In genomic region chr2:27807476-27807875, GRCh38 we compare ENCODE assay signal across 8 cellular contexts. TPM values are rescaled to one million over a fixed set of nuclear protein-coding genes. Genes with fewer than 3 reads are reported as not detected.
A peak's percentile ranks its signal among the peaks of the same experiment; 100 is the strongest.
DNase-seq lines count a peak whose midpoint lies in the region; ATAC-seq and TF ChIP-seq lines count a peak whose summit lies in the region.

No MANE protein-coding gene starts in this region.

- H3K79me1 ChIP-seq in neuronal stem cell (ENCODE audit: low read depth, low read length) = no peaks in the 10 kb centered on the region

- CTCF ChIA-PET in activated CD8-positive, alpha-beta T cell treated with anti-CD3 and anti-CD28 coated beads for 36 hours (lab: Charles Lee) = interaction anchor here (1.4 kb wide), 1 partner anchor 104 kb away, joined by 4 read pairs; no protein-coding TSS in a partner anchor
- CTCF ChIA-PET in activated CD8-positive, alpha-beta T cell treated with anti-CD3 and anti-CD28 coated beads, Interleukin-2, amount 10 ng/mL, durations not matched to agents 7 days and 5 days (lab: Charles Lee) = interaction anchor here (0.9 kb wide), 1 partner anchor 10 kb away, joined by 3 read pairs; no protein-coding TSS in a partner anchor

- H3K4me3 Mint-ChIP-seq in activated CD8-positive, alpha-beta T cell treated with anti-CD3 and anti-CD28 coated beads for 36 hours = no peak overlapping the region
- H3K4me3 Mint-ChIP-seq in activated CD8-positive, alpha-beta T cell treated with anti-CD3 and anti-CD28 coated beads, Interleukin-2, amount 10 ng/mL, durations not matched to agents 7 days and 5 days = no peak overlapping the region
- no peak overlapping the region for H3K4me3 Mint-ChIP-seq in activated T-helper 17 cell treated with anti-CD3 and anti-CD28 coated beads, Interleukin-2, amount 50 U/mL, for 72 hours

- H3K4me2 ChIP-seq in neuronal stem cell (ENCODE audit: insufficient read depth, low read length, poor library complexity, severe bottlenecking) = no peak overlapping the region

- no peaks in the 10 kb centered on the region for H3K4me1 ChIP-seq in neuronal stem cell (ENCODE audit: control insufficient read depth in 2 of 2, insufficient read depth in 1 of 2, low read depth in 1 of 2, low read length in 2 of 2)

- no peaks in the 10 kb centered on the region for H3K9me3 ChIP-seq in neuronal stem cell (replicated peaks in 1 of 2; ENCODE audit: control insufficient read depth in 2 of 2, insufficient read depth in 1 of 2, low read depth in 1 of 2, low read length in 2 of 2)

- intact Hi-C loops in activated CD8-positive, alpha-beta T cell treated with anti-CD3 and anti-CD28 coated beads for 36 hours (cut with micrococcal nuclease) = no loop called here

- no peak overlapping the region for H3K23ac ChIP-seq in neuronal stem cell (ENCODE audit: low read depth, low read length, poor library complexity)

- no peak for ATAC-seq in activated CD8-positive, alpha-beta T cell treated with anti-CD3 and anti-CD28 coated beads for 36 hours
- no peak for ATAC-seq in activated CD8-positive, alpha-beta T cell treated with anti-CD3 and anti-CD28 coated beads, Interleukin-2, amount 10 ng/mL, durations not matched to agents 7 days and 5 days
- no peak for ATAC-seq in activated T-helper 17 cell treated with anti-CD3 and anti-CD28 coated beads, Interleukin-2, amount 50 U/mL, for 72 hours (replicated peaks)

- TF ChIP-seq CTCF in activated CD8-positive, alpha-beta T cell treated with anti-CD3 and anti-CD28 coated beads for 36 hours (IDR thresholded peaks at IDR 0.05) = peak; percentile 33
- TF ChIP-seq CTCF in choroid plexus epithelial cell (conservative IDR thresholded peaks at IDR 0.05; ENCODE audit: low read depth, low read length) = peak; percentile 80

- no peak overlapping the region for H2BK120ac ChIP-seq in neuronal stem cell (ENCODE audit: low read depth, low read length)

- H3K4me3 ChIP-seq in choroid plexus epithelial cell (ENCODE audit: low read depth, low read length) (no peak overlapping the region), neuronal stem cell (ENCODE audit: low read length in 2 of 2) (no peak overlapping the region)

- H3K36me3 Mint-ChIP-seq in activated CD8-positive, alpha-beta T cell treated with anti-CD3 and anti-CD28 coated beads for 36 hours (ENCODE audit: low read depth) = no peaks in the 10 kb centered on the region
- H3K36me3 Mint-ChIP-seq in activated CD8-positive, alpha-beta T cell treated with anti-CD3 and anti-CD28 coated beads, Interleukin-2, amount 10 ng/mL, durations not matched to agents 7 days and 5 days (ENCODE audit: low read depth) = no peaks in the 10 kb centered on the region
- H3K36me3 Mint-ChIP-seq in activated T-helper 17 cell treated with anti-CD3 and anti-CD28 coated beads, Interleukin-2, amount 50 U/mL, for 72 hours (ENCODE audit: low read depth) = no peaks in the 10 kb centered on the region

- H3K14ac ChIP-seq in neuronal stem cell (ENCODE audit: low read length) = no peak overlapping the region

- no peaks in the 10 kb centered on the region for H3K36me3 ChIP-seq in neuronal stem cell (replicated peaks in 1 of 2; ENCODE audit: control insufficient read depth in 2 of 2, insufficient read depth in 2 of 2, low read length in 2 of 2)

- H2BK5ac ChIP-seq in neuronal stem cell (ENCODE audit: low read length) = no peak overlapping the region

- H3K27me3 ChIP-seq in neuronal stem cell (ENCODE audit: control insufficient read depth in 3 of 3, insufficient read depth in 3 of 3, low read depth in 1 of 3, low read length in 3 of 3) = no peaks in the 10 kb centered on the region

- H3K9ac ChIP-seq in neuronal stem cell (ENCODE audit: low read depth, low read length, poor library complexity) = no peak overlapping the region

- no peak overlapping the region for H4K8ac ChIP-seq in neuronal stem cell (ENCODE audit: low read depth, low read length)

- H2BK12ac ChIP-seq in neuronal stem cell (ENCODE audit: low read length) = no peak overlapping the region

- no CpG with 5 or more reads among the region's 4 CpGs for WGBS in neuronal stem cell (ENCODE audit: extremely low coverage in 2 of 2, insufficient read length in 2 of 2, insufficient replicate concordance in 1 of 2), 2 donors

- H3K9me3 Mint-ChIP-seq in activated CD8-positive, alpha-beta T cell treated with anti-CD3 and anti-CD28 coated beads for 36 hours = no peaks in the 10 kb centered on the region
- H3K9me3 Mint-ChIP-seq in activated CD8-positive, alpha-beta T cell treated with anti-CD3 and anti-CD28 coated beads, Interleukin-2, amount 10 ng/mL, durations not matched to agents 7 days and 5 days (ENCODE audit: insufficient read depth) = no peaks in the 10 kb centered on the region
- H3K9me3 Mint-ChIP-seq in activated T-helper 17 cell treated with anti-CD3 and anti-CD28 coated beads, Interleukin-2, amount 50 U/mL, for 72 hours = no peaks in the 10 kb centered on the region

- no peak overlapping the region for H2AK5ac ChIP-seq in neuronal stem cell (ENCODE audit: low read depth, low read length)

- H2AFZ ChIP-seq in neuronal stem cell (ENCODE audit: low read length) = no peak overlapping the region

- H3K18ac ChIP-seq in neuronal stem cell (ENCODE audit: low read length) = no peak overlapping the region

- DNase-seq in activated CD8-positive, alpha-beta T cell treated with anti-CD3 and anti-CD28 coated beads for 36 hours = peak; percentile 19
- DNase-seq in activated CD8-positive, alpha-beta T cell treated with anti-CD3 and anti-CD28 coated beads, Interleukin-2, amount 10 ng/mL, durations not matched to agents 7 days and 5 days = no peak
- peak; percentile 49 for DNase-seq in NCI-H146 (lab: John Stamatoyannopoulos, UW)
- peak; percentile 61 for DNase-seq in choroid plexus epithelial cell (ENCODE audit: low read depth)
- peak; percentile 14 for DNase-seq in neuronal stem cell (ENCODE audit: low spot score)
- no peak for DNase-seq in 8988T
- no peak for DNase-seq in Ammon's horn (ENCODE audit: low spot score)

- no peaks in the 10 kb centered on the region for H3K27me3 Mint-ChIP-seq in activated CD8-positive, alpha-beta T cell treated with anti-CD3 and anti-CD28 coated beads for 36 hours
- H3K27me3 Mint-ChIP-seq in activated CD8-positive, alpha-beta T cell treated with anti-CD3 and anti-CD28 coated beads, Interleukin-2, amount 10 ng/mL, durations not matched to agents 7 days and 5 days (ENCODE audit: low read depth) = no peaks in the 10 kb centered on the region
- no peaks in the 10 kb centered on the region for H3K27me3 Mint-ChIP-seq in activated T-helper 17 cell treated with anti-CD3 and anti-CD28 coated beads, Interleukin-2, amount 50 U/mL, for 72 hours

- POLR2A ChIA-PET in activated CD8-positive, alpha-beta T cell treated with anti-CD3 and anti-CD28 coated beads for 36 hours (lab: Charles Lee) = interaction anchor here (0.6 kb wide), 1 partner anchor 87 kb away, joined by 3 read pairs; no protein-coding TSS in a partner anchor
- POLR2A ChIA-PET in activated CD8-positive, alpha-beta T cell treated with anti-CD3 and anti-CD28 coated beads, Interleukin-2, amount 10 ng/mL, durations not matched to agents 7 days and 5 days (lab: Charles Lee) = interaction anchor here (0.6 kb wide), 1 partner anchor 41 kb away, joined by 3 read pairs; no protein-coding TSS in a partner anchor

- H4K91ac ChIP-seq in neuronal stem cell (ENCODE audit: low read depth, low read length, poor library complexity) = no peak overlapping the region

- H3K27ac ChIP-seq in neuronal stem cell (replicated peaks; ENCODE audit: low read length) = no peak overlapping the region

- no peak overlapping the region for H2BK15ac ChIP-seq in neuronal stem cell (ENCODE audit: low read length)

- H3K4ac ChIP-seq in neuronal stem cell (ENCODE audit: low read length) = no peak overlapping the region

- peaks cover 4% of the 10 kb centered on the region for H3K4me1 Mint-ChIP-seq in activated CD8-positive, alpha-beta T cell treated with anti-CD3 and anti-CD28 coated beads for 36 hours (ENCODE audit: low read depth)
- H3K4me1 Mint-ChIP-seq in activated CD8-positive, alpha-beta T cell treated with anti-CD3 and anti-CD28 coated beads, Interleukin-2, amount 10 ng/mL, durations not matched to agents 7 days and 5 days (ENCODE audit: low read depth) = peaks cover 6% of the 10 kb centered on the region
- H3K4me1 Mint-ChIP-seq in activated T-helper 17 cell treated with anti-CD3 and anti-CD28 coated beads, Interleukin-2, amount 50 U/mL, for 72 hours = peaks cover 5% of the 10 kb centered on the region

- H3K27ac Mint-ChIP-seq in activated CD8-positive, alpha-beta T cell treated with anti-CD3 and anti-CD28 coated beads for 36 hours = no peak overlapping the region
- H3K27ac Mint-ChIP-seq in activated CD8-positive, alpha-beta T cell treated with anti-CD3 and anti-CD28 coated beads, Interleukin-2, amount 10 ng/mL, durations not matched to agents 7 days and 5 days = no peak overlapping the region
- no peak overlapping the region for H3K27ac Mint-ChIP-seq in activated T-helper 17 cell treated with anti-CD3 and anti-CD28 coated beads, Interleukin-2, amount 50 U/mL, for 72 hours

RNA-seq across cellular contexts. Expression of gene MRPL33, which starts 36.0 kb away (rescaled TPM):
- total RNA-seq in activated CD8-positive, alpha-beta T cell treated with anti-CD3 and anti-CD28 coated beads for 36 hours = 10 to 100 TPM; 54.6 to 59.2 TPM
- 10 to 100 TPM; 47.9 to 57.8 TPM for total RNA-seq in activated CD8-positive, alpha-beta T cell treated with anti-CD3 and anti-CD28 coated beads, Interleukin-2, amount 10 ng/mL, durations not matched to agents 7 days and 5 days
- 419 TPM for polyA plus RNA-seq in neuronal stem cell (2013, experiment 1 of 2)
- 412 TPM for polyA plus RNA-seq in neuronal stem cell (2013, experiment 2 of 2)
- 10 to 100 TPM; 53.1 to 76.3 TPM for total RNA-seq in activated T-helper 17 cell treated with anti-CD3 and anti-CD28 coated beads, Interleukin-2, amount 50 U/mL, for 72 hours

Comparison
In these comparisons a context has a peak if more than half of its experiments do, and no peak if none do; other contexts are left out.
1. DNase-seq: peak in activated CD8-positive, alpha-beta T cell treated with anti-CD3 and anti-CD28 coated beads for 36 hours (single experiment), NCI-H146 (single experiment), choroid plexus epithelial cell (single experiment) and neuronal stem cell (single experiment); none in activated CD8-positive, alpha-beta T cell treated with anti-CD3 and anti-CD28 coated beads, Interleukin-2, amount 10 ng/mL, durations not matched to agents 7 days and 5 days (single experiment), 8988T (single experiment) and Ammon's horn (single experiment).